12 cellular contexts compared by ENCODE assay signal in genomic region chr10:48400129-48400849, GRCh38.
DNase-seq lines count a peak whose midpoint lies in the region; ATAC-seq and TF ChIP-seq lines count a peak whose summit lies in the region.
"Had no signal": no experiment of that assay in that cellular context is flagged by ENCODE, and none has a peak within 500 bp of the region (broad histone marks: within the 10 kb centered on the region; RNA-seq: fewer than 3 reads in every experiment).

No MANE protein-coding gene starts in this region.

- H3K4me3 Mint-ChIP-seq in activated naive CD8-positive, alpha-beta T cell = no peak overlapping the region
- no peak overlapping the region for H3K4me3 Mint-ChIP-seq in activated naive CD8-positive, alpha-beta T cell treated with anti-CD3 and anti-CD28 coated beads, Interleukin-2, amount 50 U/mL, for 24 hours

- peak overlapping the region; percentile 52 for H3K27ac ChIP-seq in subcutaneous abdominal adipose tissue (ENCODE audit: low read depth, low read length)
- H3K27ac ChIP-seq: tibial nerve had no signal

- peaks cover 0 to 3% (median 0%) of the 10 kb centered on the region in 5 donors for H3K36me3 ChIP-seq in subcutaneous abdominal adipose tissue (ENCODE audit: control insufficient read depth in 5 of 5, insufficient read depth in 5 of 5, low read length in 5 of 5)
- H3K36me3 ChIP-seq: tibial nerve had no signal

- H3K4me3 ChIP-seq in subcutaneous abdominal adipose tissue (ENCODE audit: low read depth in 1 of 5, low read length in 5 of 5) = no peak overlapping the region
- H3K4me3 ChIP-seq: tibial nerve had no signal

- H3K27ac Mint-ChIP-seq in activated naive CD8-positive, alpha-beta T cell = peak overlapping the region; percentile 25
- H3K27ac Mint-ChIP-seq in activated naive CD8-positive, alpha-beta T cell treated with anti-CD3 and anti-CD28 coated beads, Interleukin-2, amount 50 U/mL, for 24 hours = no peak overlapping the region

- DNase-seq in activated naive CD8-positive, alpha-beta T cell treated with anti-CD3 and anti-CD28 coated beads, Interleukin-2, amount 50 U/mL, for 24 hours = no peak
- DNase-seq in fibroblast of peridontal ligament (ENCODE audit: extremely low read depth) = peak; percentile 35
- no peak for DNase-seq in stimulated activated CD4-positive, alpha-beta T cell treated with anti-CD3 and anti-CD28 coated beads, Interleukin-4, amount 100 ng/mL, for 4 hours
- DNase-seq: 8988T; activated CD8-positive, alpha-beta memory T cell treated with anti-CD3 and anti-CD28 coated beads, Interleukin-2, amount 50 U/mL, for 4 hours; NCI-H82 had no signal

- H3K36me3 Mint-ChIP-seq in activated naive CD8-positive, alpha-beta T cell = peaks cover 8% of the 10 kb centered on the region
- H3K36me3 Mint-ChIP-seq in activated naive CD8-positive, alpha-beta T cell treated with anti-CD3 and anti-CD28 coated beads, Interleukin-2, amount 50 U/mL, for 24 hours (ENCODE audit: low read depth) = peaks cover 5% of the 10 kb centered on the region

- ATAC-seq in activated naive CD8-positive, alpha-beta T cell treated with anti-CD3 and anti-CD28 coated beads, Interleukin-2, amount 50 U/mL, for 24 hours = no peak
- ATAC-seq in SK-N-SH treated with all-trans-retinoic acid at 6 μM for 48 hours = peak; percentile 76
- ATAC-seq in HG03039 (IDR thresholded peaks at IDR 0.05; ENCODE audit: unreplicated experiment) = no peak
- ATAC-seq in GM18909 (IDR thresholded peaks at IDR 0.05; ENCODE audit: poor library complexity, unreplicated experiment) = no peak

- no peaks in the 10 kb centered on the region for H3K27me3 ChIP-seq in subcutaneous abdominal adipose tissue (ENCODE audit: control insufficient read depth in 5 of 5, insufficient read depth in 4 of 5, low read length in 5 of 5)
- H3K27me3 ChIP-seq: tibial nerve had no signal

- peaks cover 0 to 54% (median 27%) of the 10 kb centered on the region in 5 donors for H3K4me1 ChIP-seq in subcutaneous abdominal adipose tissue (ENCODE audit: control insufficient read depth in 5 of 5, insufficient read depth in 5 of 5, low read length in 5 of 5)

- no peak overlapping the region for H3K9ac ChIP-seq in subcutaneous abdominal adipose tissue (ENCODE audit: low read length in 5 of 5)

- no peaks in the 10 kb centered on the region for H3K9me3 Mint-ChIP-seq in activated naive CD8-positive, alpha-beta T cell (ENCODE audit: low read depth)
- no peaks in the 10 kb centered on the region for H3K9me3 Mint-ChIP-seq in activated naive CD8-positive, alpha-beta T cell treated with anti-CD3 and anti-CD28 coated beads, Interleukin-2, amount 50 U/mL, for 24 hours

- no peaks in the 10 kb centered on the region for H3K9me3 ChIP-seq in subcutaneous abdominal adipose tissue (ENCODE audit: control insufficient read depth in 5 of 5, low read length in 5 of 5)
- H3K9me3 ChIP-seq: tibial nerve had no signal

- H3K4me1 Mint-ChIP-seq in activated naive CD8-positive, alpha-beta T cell (ENCODE audit: low read depth) = peaks cover 23% of the 10 kb centered on the region
- peaks cover 18% of the 10 kb centered on the region for H3K4me1 Mint-ChIP-seq in activated naive CD8-positive, alpha-beta T cell treated with anti-CD3 and anti-CD28 coated beads, Interleukin-2, amount 50 U/mL, for 24 hours

- H3K27me3 Mint-ChIP-seq in activated naive CD8-positive, alpha-beta T cell = no peaks in the 10 kb centered on the region
- H3K27me3 Mint-ChIP-seq in activated naive CD8-positive, alpha-beta T cell treated with anti-CD3 and anti-CD28 coated beads, Interleukin-2, amount 50 U/mL, for 24 hours = no peaks in the 10 kb centered on the region

TF ChIP-seq in SK-N-SH treated with all-trans-retinoic acid at 6 μM for 48 hours, 23 proteins besides CTCF, POLR2A, EP300 and RAD21:
- TF ChIP-seq ZC3H10 (CRISPR knock-in tag; IDR thresholded peaks at IDR 0.05) (no peak), POU6F1 (CRISPR knock-in tag; IDR thresholded peaks at IDR 0.05; ENCODE audit: borderline replicate concordance, low read depth) (no peak), CSDC2 (CRISPR knock-in tag; IDR thresholded peaks at IDR 0.05) (no peak), BACH2 (CRISPR knock-in tag; IDR thresholded peaks at IDR 0.05; ENCODE audit: borderline replicate concordance) (no peak), ESRRG (CRISPR knock-in tag; IDR thresholded peaks at IDR 0.05) (no peak), ARNTL (CRISPR knock-in tag; IDR thresholded peaks at IDR 0.05; ENCODE audit: borderline replicate concordance, low read depth) (no peak), RARB (CRISPR knock-in tag; IDR thresholded peaks at IDR 0.05) (no peak), ZNF8 (CRISPR knock-in tag; IDR thresholded peaks at IDR 0.05) (no peak), SNAI2 (CRISPR knock-in tag; IDR thresholded peaks at IDR 0.05) (no peak), ZFP3 (CRISPR knock-in tag; IDR thresholded peaks at IDR 0.05) (no peak)
- TF ChIP-seq, protein P1, sequence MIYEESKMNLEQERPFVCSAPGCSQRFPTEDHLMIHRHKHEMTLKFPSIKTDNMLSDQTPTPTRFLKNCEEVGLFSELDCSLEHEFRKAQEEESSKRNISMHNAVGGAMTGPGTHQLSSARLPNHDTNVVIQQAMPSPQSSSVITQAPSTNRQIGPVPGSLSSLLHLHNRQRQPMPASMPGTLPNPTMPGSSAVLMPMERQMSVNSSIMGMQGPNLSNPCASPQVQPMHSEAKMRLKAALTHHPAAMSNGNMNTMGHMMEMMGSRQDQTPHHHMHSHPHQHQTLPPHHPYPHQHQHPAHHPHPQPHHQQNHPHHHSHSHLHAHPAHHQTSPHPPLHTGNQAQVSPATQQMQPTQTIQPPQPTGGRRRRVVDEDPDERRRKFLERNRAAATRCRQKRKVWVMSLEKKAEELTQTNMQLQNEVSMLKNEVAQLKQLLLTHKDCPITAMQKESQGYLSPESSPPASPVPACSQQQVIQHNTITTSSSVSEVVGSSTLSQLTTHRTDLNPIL (CRISPR knock-in tag; IDR thresholded peaks at IDR 0.05; ENCODE audit: low read depth) = no peak
- TF ChIP-seq, protein P2, sequence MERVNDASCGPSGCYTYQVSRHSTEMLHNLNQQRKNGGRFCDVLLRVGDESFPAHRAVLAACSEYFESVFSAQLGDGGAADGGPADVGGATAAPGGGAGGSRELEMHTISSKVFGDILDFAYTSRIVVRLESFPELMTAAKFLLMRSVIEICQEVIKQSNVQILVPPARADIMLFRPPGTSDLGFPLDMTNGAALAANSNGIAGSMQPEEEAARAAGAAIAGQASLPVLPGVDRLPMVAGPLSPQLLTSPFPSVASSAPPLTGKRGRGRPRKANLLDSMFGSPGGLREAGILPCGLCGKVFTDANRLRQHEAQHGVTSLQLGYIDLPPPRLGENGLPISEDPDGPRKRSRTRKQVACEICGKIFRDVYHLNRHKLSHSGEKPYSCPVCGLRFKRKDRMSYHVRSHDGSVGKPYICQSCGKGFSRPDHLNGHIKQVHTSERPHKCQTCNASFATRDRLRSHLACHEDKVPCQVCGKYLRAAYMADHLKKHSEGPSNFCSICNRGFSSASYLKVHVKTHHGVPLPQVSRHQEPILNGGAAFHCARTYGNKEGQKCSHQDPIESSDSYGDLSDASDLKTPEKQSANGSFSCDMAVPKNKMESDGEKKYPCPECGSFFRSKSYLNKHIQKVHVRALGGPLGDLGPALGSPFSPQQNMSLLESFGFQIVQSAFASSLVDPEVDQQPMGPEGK (CRISPR knock-in tag; IDR thresholded peaks at IDR 0.05; ENCODE audit: borderline replicate concordance) = no peak
